Comparison of ENCODE assay signal across 8 cellular contexts in the genomic region with DNA sequence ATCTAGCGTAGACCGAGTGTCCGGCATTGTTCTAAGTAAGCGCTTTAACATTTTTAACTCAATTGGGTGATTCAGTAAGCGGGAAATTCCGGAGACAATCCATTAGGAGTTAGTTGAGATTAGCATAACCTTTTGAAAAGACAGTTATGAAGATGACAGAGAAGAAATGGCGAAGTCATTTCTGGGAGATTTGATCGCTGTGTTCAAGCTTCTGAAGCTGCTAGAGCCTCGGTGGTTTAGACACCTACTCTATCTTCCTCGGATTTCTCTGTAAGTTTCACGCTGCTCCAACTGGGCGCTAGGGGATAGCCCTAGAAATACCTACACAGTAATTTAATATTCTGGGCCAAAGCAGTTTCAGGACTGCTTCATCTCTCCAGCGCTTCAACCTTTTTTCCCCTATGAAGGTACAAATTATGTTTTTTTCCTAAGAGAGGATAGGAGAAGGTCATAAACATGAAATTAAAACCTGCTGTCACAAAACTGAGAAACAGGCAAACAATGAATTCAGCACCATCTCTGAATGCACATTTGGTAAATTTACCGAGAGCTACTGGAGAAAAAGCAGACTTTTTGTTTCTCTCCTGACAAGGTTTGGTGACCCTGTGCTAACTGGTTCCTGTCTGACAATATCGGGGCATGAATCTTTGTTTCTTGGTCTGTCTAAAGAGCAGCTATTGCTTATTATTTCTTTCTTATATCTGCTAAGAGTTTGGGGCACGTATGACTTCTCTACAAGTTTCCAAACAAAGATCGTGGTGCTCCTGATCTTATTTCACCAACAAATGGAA. TPM values are rescaled to one million over a fixed set of nuclear protein-coding genes. Genes with fewer than 3 reads are reported as not detected.
DNase-seq lines count a peak whose midpoint lies in the region.

No MANE protein-coding gene starts in this region.

- no peaks in the 10 kb centered on the region for H3K9me3 ChIP-seq in duodenal mucosa (ENCODE audit: control insufficient read depth in 1 of 2, low read length in 2 of 2)

- H3K18ac ChIP-seq in mesendoderm (ENCODE audit: low read length), result no peak overlapping the region

- H4K8ac ChIP-seq in mesendoderm (ENCODE audit: low read depth, low read length), result no peak overlapping the region

- peak overlapping the region; percentile 70 for H3K56ac ChIP-seq in mesendoderm (ENCODE audit: low read length)

- H2BK15ac ChIP-seq in mesendoderm (replicated peaks; ENCODE audit: low read depth), result no peak overlapping the region

- no peaks in the 10 kb centered on the region for H3K79me2 ChIP-seq in mesendoderm (ENCODE audit: control insufficient read depth, insufficient read depth, low read length)

- H3K27me3 ChIP-seq in duodenal mucosa (ENCODE audit: control insufficient read depth in 1 of 2, insufficient read depth in 2 of 2, low read length in 2 of 2), result no peaks in the 10 kb centered on the region
- H3K27me3 ChIP-seq in mesendoderm (ENCODE audit: insufficient read depth, low read length, poor library complexity), result no peaks in the 10 kb centered on the region

- WGBS in mesendoderm (ENCODE audit: extremely low coverage, insufficient coverage, low lambda C conversion rate), result no CpG with 5 or more reads among the region's 17 CpGs
- WGBS in urinary bladder, result 9% methylated on average over 17 of the region's 17 CpGs

- H3K79me1 ChIP-seq in mesendoderm (ENCODE audit: low read length), result no peaks in the 10 kb centered on the region

- H3K9ac ChIP-seq in duodenal mucosa (ENCODE audit: low read depth in 1 of 2, low read length in 2 of 2) (peak overlapping the region; percentile 32 to 42), mesendoderm (ENCODE audit: low read length) (peak overlapping the region; percentile 58)

- H3K4me2 ChIP-seq in mesendoderm (ENCODE audit: low read length), result peak overlapping the region; percentile 8

- no peak overlapping the region for H2BK5ac ChIP-seq in mesendoderm (ENCODE audit: low read length)

- H3K36me3 ChIP-seq in duodenal mucosa (ENCODE audit: control insufficient read depth in 1 of 2, insufficient read depth in 2 of 2, low read length in 2 of 2), result no peaks in the 10 kb centered on the region
- no peaks in the 10 kb centered on the region for H3K36me3 ChIP-seq in mesendoderm (ENCODE audit: control insufficient read depth, insufficient read depth, low read length)
- no peaks in the 10 kb centered on the region for H3K36me3 ChIP-seq in urinary bladder (ENCODE audit: insufficient read depth)

- peak overlapping the region; percentile 97 to 99 for H3K4me3 ChIP-seq in duodenal mucosa (ENCODE audit: low read depth in 1 of 2, low read length in 2 of 2)
- peak overlapping the region; percentile 68 for H3K4me3 ChIP-seq in mesendoderm (ENCODE audit: low read length)
- H3K4me3 ChIP-seq in urinary bladder (ENCODE audit: low read depth, low read length), result peak overlapping the region; percentile 51

- H3K4ac ChIP-seq in mesendoderm (ENCODE audit: low read depth, low read length), result no peak overlapping the region

- peak; percentile 84 for DNase-seq in DMS114 treated with DMSO at 0.1 percent for 48 hours (lab: John Stamatoyannopoulos, UW; ENCODE audit: unreplicated experiment)
- DNase-seq in HPDE6-E6E7 (ENCODE audit: extremely low spot score), result peak; percentile 34
- peak; percentile 43 for DNase-seq in SK-N-DZ (ENCODE audit: low spot score)
- peak; percentile 65 for DNase-seq in mesendoderm
- DNase-seq in NK-92 (lab: John Stamatoyannopoulos, UW; ENCODE audit: unreplicated experiment), result no peak
- no peak for DNase-seq in globus pallidus (ENCODE audit: low spot score)

- no peak overlapping the region for H2BK120ac ChIP-seq in mesendoderm (ENCODE audit: low read depth, low read length)

- H3K4me1 ChIP-seq in duodenal mucosa (ENCODE audit: control insufficient read depth in 1 of 2, insufficient read depth in 2 of 2, low read length in 2 of 2) (peaks cover 8 to 14% of the 10 kb centered on the region in 2 donors), mesendoderm (ENCODE audit: control insufficient read depth, low read depth, low read length) (peaks cover 7% of the 10 kb centered on the region), urinary bladder (ENCODE audit: insufficient read depth) (no peaks in the 10 kb centered on the region)

- H4K5ac ChIP-seq in mesendoderm (ENCODE audit: low read length), result no peak overlapping the region

- no peak overlapping the region for H2AK5ac ChIP-seq in mesendoderm (ENCODE audit: low read length)

- no peak overlapping the region for H3K23ac ChIP-seq in mesendoderm (ENCODE audit: low read length)

- no peak overlapping the region for H3K27ac ChIP-seq in duodenal mucosa (ENCODE audit: low read depth, low read length)
- no peak overlapping the region for H3K27ac ChIP-seq in mesendoderm (ENCODE audit: low read depth, low read length)
- H3K27ac ChIP-seq in urinary bladder (ENCODE audit: low read depth), result no peak overlapping the region

RNA-seq across cellular contexts. Expression of a gene that starts 22.4 kb away (rescaled TPM):
- polyA plus RNA-seq in SK-N-DZ (2014; cell fraction: cytosol; rRNA removed), result not detected in 2 replicates
- polyA plus RNA-seq in SK-N-DZ (2014; cell fraction: nucleus; rRNA removed), result not detected in 2 replicates
- polyA plus RNA-seq in mesendoderm (2013, experiment 1 of 2), result 1.5 TPM
- polyA plus RNA-seq in mesendoderm (2013, experiment 2 of 2), result 1.6 TPM
- total RNA-seq in urinary bladder, result 3.2 TPM
- polyA plus RNA-seq in urinary bladder, result 1.3 TPM

RNA-seq across cellular contexts. Expression of a gene that starts 58.9 kb away (rescaled TPM):
- polyA plus RNA-seq in SK-N-DZ (2014; cell fraction: cytosol; rRNA removed), result 74.0 and 84.2 TPM in 2 replicates
- polyA plus RNA-seq in SK-N-DZ (2014; cell fraction: nucleus; rRNA removed), result 121 and 154 TPM in 2 replicates
- 43.4 TPM for polyA plus RNA-seq in mesendoderm (2013, experiment 1 of 2)
- 43.6 TPM for polyA plus RNA-seq in mesendoderm (2013, experiment 2 of 2)
- 73.3 TPM for total RNA-seq in urinary bladder
- 35.0 TPM for polyA plus RNA-seq in urinary bladder

Comparison
In these comparisons a context has a peak if more than half of its experiments do, and no peak if none do; other contexts are left out.
1. DNase-seq: peak in DMS114 treated with DMSO at 0.1 percent for 48 hours (single experiment), HPDE6-E6E7 (single experiment), SK-N-DZ (single experiment) and mesendoderm (single experiment); none in NK-92 (single experiment) and globus pallidus (single experiment).
2. Peak in every context shown above with its lines, with median percentiles within 50 percentile points of each other: H3K4me3 ChIP-seq.